In the genomic region with DNA sequence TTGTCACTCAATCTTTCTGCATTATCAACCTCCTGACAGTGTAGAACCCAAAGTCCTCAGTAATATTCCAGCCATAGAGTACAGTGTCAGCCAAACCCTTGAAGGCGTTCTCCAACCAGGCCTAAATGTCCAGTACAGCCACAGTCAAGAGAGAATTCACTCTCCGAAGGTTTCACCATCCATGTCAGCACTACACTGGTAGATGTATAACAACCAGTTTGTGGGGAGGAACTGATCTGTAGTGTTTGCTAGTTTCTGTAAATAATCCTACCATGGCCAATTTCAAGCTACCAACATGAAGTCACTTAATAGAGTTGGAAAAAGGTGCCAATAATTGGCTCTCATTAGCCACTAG, we compare ENCODE assay signal across 8 cellular contexts. TPM values are rescaled to one million over a fixed set of nuclear protein-coding genes. Genes with fewer than 3 reads are reported as not detected.
DNase-seq lines count a peak whose midpoint lies in the region; ATAC-seq and TF ChIP-seq lines count a peak whose summit lies in the region.

No MANE protein-coding gene starts in this region.

- intact Hi-C loops in breast epithelium (cut with DNase I; ENCODE audit: low total_unique reads), result no loop called here

- no peaks in the 10 kb centered on the region for H3K27me3 Mint-ChIP-seq in IgD-negative memory B cell
- H3K27me3 Mint-ChIP-seq in neural progenitor cell (ENCODE audit: insufficient read depth, low read depth), result peaks cover 2% of the 10 kb centered on the region

- H3K4me3 Mint-ChIP-seq in IgD-negative memory B cell (peak overlapping the region in 3 of 4 donors; percentile 92 to 98 (median 92)), neural progenitor cell (peak overlapping the region; percentile 96)

- H2AFZ ChIP-seq in neural progenitor cell (replicated peaks), result no peak overlapping the region

- DNase-seq in AG10803 (ENCODE audit: low read depth), result no peak
- no peak for DNase-seq in breast epithelium (ENCODE audit: low spot score in 2 of 2)
- DNase-seq in neural progenitor cell (ENCODE audit: low spot score), result no peak
- DNase-seq in NCI-H146 (lab: John Stamatoyannopoulos, UW), result no peak
- no peak for DNase-seq in DMS79 treated with DMSO at 0.1 percent for 48 hours (lab: John Stamatoyannopoulos, UW)

- H3K9ac ChIP-seq in neural progenitor cell, result no peak overlapping the region

- H3K4me1 ChIP-seq in breast epithelium, result peaks cover 0 to 10% of the 10 kb centered on the region in 2 donors
- peaks cover 3% of the 10 kb centered on the region for H3K4me1 ChIP-seq in neural progenitor cell

- peak overlapping the region in 2 of 3 donors; percentile 89 to 94 for H3K27ac Mint-ChIP-seq in IgD-negative memory B cell
- H3K27ac Mint-ChIP-seq in neural progenitor cell, result peak overlapping the region; percentile 8

- H3K4me3 ChIP-seq in AG10803 (ENCODE audit: low read length), result peak overlapping the region; percentile 94
- peak overlapping the region in 2 of 3 donors; percentile 76 to 87 for H3K4me3 ChIP-seq in breast epithelium
- H3K4me3 ChIP-seq in neural progenitor cell, result no peak overlapping the region

- H3F3A ChIP-seq in neural progenitor cell (ENCODE audit: low read depth), result peaks cover 36% of the 10 kb centered on the region

- TF ChIP-seq CTCF in AG10803 (conservative IDR thresholded peaks at IDR 0.05; ENCODE audit: low read length), result no peak
- no peak for TF ChIP-seq CTCF in breast epithelium (IDR thresholded peaks at IDR 0.05)
- no peak for TF ChIP-seq CTCF in neural progenitor cell (IDR thresholded peaks at IDR 0.05)

- H3K4me2 ChIP-seq in neural progenitor cell, result no peak overlapping the region

- peaks cover 25% of the 10 kb centered on the region for H4K20me1 ChIP-seq in neural progenitor cell (ENCODE audit: low read depth)

- H3K9me3 Mint-ChIP-seq in IgD-negative memory B cell, result no peaks in the 10 kb centered on the region
- H3K9me3 Mint-ChIP-seq in neural progenitor cell, result no peaks in the 10 kb centered on the region

- peaks cover 54% of the 10 kb centered on the region for H3K79me2 ChIP-seq in neural progenitor cell (ENCODE audit: low read depth)

- H3K9me3 ChIP-seq in breast epithelium (no peaks in the 10 kb centered on the region), neural progenitor cell (ENCODE audit: low read depth) (no peaks in the 10 kb centered on the region)

- TF ChIP-seq POLR2A in breast epithelium (IDR thresholded peaks at IDR 0.05), result no peak

- H3K4me1 Mint-ChIP-seq in IgD-negative memory B cell (peaks cover 25 to 37% (median 30%) of the 10 kb centered on the region in 3 donors), neural progenitor cell (peaks cover 23% of the 10 kb centered on the region)

- H3K36me3 Mint-ChIP-seq in IgD-negative memory B cell (peaks cover 1% of the 10 kb centered on the region), neural progenitor cell (peaks cover 6% of the 10 kb centered on the region)

- no peak for ATAC-seq in GM21737 (IDR thresholded peaks at IDR 0.05; ENCODE audit: unreplicated experiment)
- no peak for ATAC-seq in esophagus mucosa

- H3K27ac ChIP-seq in breast epithelium (peak overlapping the region; percentile 91 to 96), neural progenitor cell (no peak overlapping the region)

- H3K36me3 ChIP-seq in breast epithelium, result no peaks in the 10 kb centered on the region
- no peaks in the 10 kb centered on the region for H3K36me3 ChIP-seq in neural progenitor cell

- no peaks in the 10 kb centered on the region for H3K27me3 ChIP-seq in breast epithelium
- no peaks in the 10 kb centered on the region for H3K27me3 ChIP-seq in neural progenitor cell

RNA-seq across cellular contexts. Expression of gene MDP1, which starts 0.5 kb away (rescaled TPM):
- 33.5 TPM for polyA plus RNA-seq in IgD-negative memory B cell
- total RNA-seq in breast epithelium, result 10 to 100 TPM; 13.1 to 20.8 (median 17.1) TPM
- total RNA-seq in neural progenitor cell (ENCODE audit: low replicate concordance), result 18.3 and 20.1 TPM in 2 replicates
- total RNA-seq in esophagus mucosa, result 9.5 TPM

RNA-seq across cellular contexts. Expression of gene CHMP4A, which starts 3.0 kb away (rescaled TPM):
- polyA plus RNA-seq in IgD-negative memory B cell, result 170 TPM
- total RNA-seq in breast epithelium (10 to 100 TPM; 66.5 to 88.8 (median 85.0) TPM), neural progenitor cell (ENCODE audit: low replicate concordance) (35.3 and 37.1 TPM in 2 replicates), esophagus mucosa (49.0 TPM)

RNA-seq across cellular contexts. Expression of gene TSSK4, which starts 10.8 kb away (rescaled TPM):
- polyA plus RNA-seq in IgD-negative memory B cell, result 0.84 TPM
- total RNA-seq in breast epithelium (1 to 10 TPM in 1 of 3 donors, not detected in 2; 1.3 TPM), neural progenitor cell (ENCODE audit: low replicate concordance) (not detected in 2 replicates), esophagus mucosa (not detected)

RNA-seq across cellular contexts. Expression of gene NEDD8, which starts 15.8 kb away (rescaled TPM):
- polyA plus RNA-seq in IgD-negative memory B cell, result 273 TPM
- total RNA-seq in breast epithelium (100 to 1,000 TPM; 118 to 165 (median 150) TPM), neural progenitor cell (ENCODE audit: low replicate concordance) (170 and 220 TPM in 2 replicates), esophagus mucosa (131 TPM)

RNA-seq across cellular contexts. Expression of gene GMPR2, which starts 16.4 kb away (rescaled TPM):
- polyA plus RNA-seq in IgD-negative memory B cell, result 64.1 TPM
- total RNA-seq in breast epithelium (10 to 100 TPM; 59.3 to 74.6 (median 66.1) TPM), neural progenitor cell (ENCODE audit: low replicate concordance) (98.4 and 101 TPM in 2 replicates), esophagus mucosa (38.9 TPM)
